Comparison of ENCODE assay signal across 4 cellular contexts in genomic region chr4:143854639-143855038, GRCh38. TPM values are rescaled to one million over a fixed set of nuclear protein-coding genes. Genes with fewer than 3 reads are reported as not detected.
"Had no signal": no experiment of that assay in that cellular context is flagged by ENCODE, and none has a peak within 500 bp of the region (broad histone marks: within the 10 kb centered on the region; RNA-seq: fewer than 3 reads in every experiment).

No MANE protein-coding gene starts in this region.

RNA-seq across cellular contexts. Expression of gene GYPE, which starts 50.7 kb away (rescaled TPM):
- total RNA-seq: endothelial cell of umbilical vein, foreskin keratinocyte, lung microvascular endothelial cell, progenitor cell of endocrine pancreas had no signal
- polyA plus RNA-seq: foreskin keratinocyte had no signal
